ENCODE assay signal across 10 cellular contexts in the genomic region with DNA sequence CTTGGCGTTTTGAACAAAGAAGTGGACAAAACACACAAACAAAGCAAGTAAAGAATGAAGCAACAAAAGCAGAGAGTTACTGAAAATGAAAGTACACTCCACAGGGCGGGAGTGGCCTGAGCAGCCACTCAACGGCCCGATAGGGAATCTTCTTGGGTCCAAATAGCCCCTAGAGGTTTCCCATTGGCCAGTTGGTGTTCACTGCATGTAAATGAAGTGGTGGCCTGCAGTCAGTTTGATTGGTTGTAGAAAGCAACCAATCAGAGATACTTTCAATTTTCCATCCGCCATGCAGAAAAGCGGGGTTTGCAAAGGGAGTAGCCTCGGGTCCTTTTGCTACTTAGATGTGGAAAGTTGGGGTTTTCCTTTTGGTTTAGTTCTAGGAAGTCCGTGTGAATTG. TPM values are rescaled to one million over a fixed set of nuclear protein-coding genes. Genes with fewer than 3 reads are reported as not detected.
DNase-seq lines count a peak whose midpoint lies in the region; ATAC-seq and TF ChIP-seq lines count a peak whose summit lies in the region.
"Had no signal": no experiment of that assay in that cellular context is flagged by ENCODE, and none has a peak within 500 bp of the region (broad histone marks: within the 10 kb centered on the region; RNA-seq: fewer than 3 reads in every experiment).

No MANE protein-coding gene starts in this region.

- peak overlapping the region in 5 of 8 donors; percentile 2 to 46 (median 20) for H3K4me3 Mint-ChIP-seq in CD4-positive, alpha-beta memory T cell

- H3K36me3 ChIP-seq in CD4-positive, alpha-beta memory T cell (ENCODE audit: insufficient read depth, low read length): no peaks in the 10 kb centered on the region
- no peaks in the 10 kb centered on the region for H3K36me3 ChIP-seq in liver (ENCODE audit: control insufficient read depth in 4 of 4, insufficient read depth in 3 of 4, low read depth in 1 of 4, low read length in 3 of 4)
- H3K36me3 ChIP-seq: BLaER1 had no signal

- no peaks in the 10 kb centered on the region for H3K9me3 ChIP-seq in CD4-positive, alpha-beta memory T cell (ENCODE audit: control insufficient read depth in 1 of 2, low read length in 2 of 2)
- H3K9me3 ChIP-seq in liver (ENCODE audit: control insufficient read depth in 4 of 4, low read length in 3 of 4): no peaks in the 10 kb centered on the region
- H3K9me3 ChIP-seq: BLaER1 had no signal

- WGBS in liver: 73% methylated on average over 8 of the region's 8 CpGs

- no peak overlapping the region for H3K27ac Mint-ChIP-seq in CD4-positive, alpha-beta memory T cell

- no peak for ATAC-seq in left ventricle myocardium superior

- no peak overlapping the region for H3K4me3 ChIP-seq in CD4-positive, alpha-beta memory T cell (ENCODE audit: low read length in 2 of 2)
- H3K4me3 ChIP-seq in liver (ENCODE audit: low read depth in 1 of 3, low read length in 3 of 3): no peak overlapping the region
- H3K4me3 ChIP-seq: BLaER1 had no signal

- no peaks in the 10 kb centered on the region for H3K9me3 Mint-ChIP-seq in CD4-positive, alpha-beta memory T cell

- H3K4me1 Mint-ChIP-seq in CD4-positive, alpha-beta memory T cell: peaks cover 0 to 3% (median 1%) of the 10 kb centered on the region in 4 donors

- POLR2A ChIA-PET in CD4-positive, alpha-beta memory T cell (lab: Charles Lee; ENCODE audit: partially characterized antibody): no interaction called here

- H3K9ac ChIP-seq in liver (ENCODE audit: low read depth in 1 of 2, low read length in 2 of 2): no peak overlapping the region
- H3K9ac ChIP-seq: BLaER1 had no signal

- peak in 4 of 5 donors; percentile 5 to 24 (median 18) for DNase-seq in CD4-positive, alpha-beta memory T cell
- DNase-seq in NCI-H146 (lab: John Stamatoyannopoulos, UW) (peak; percentile 70), SK-N-DZ (ENCODE audit: low spot score) (peak; percentile 79), epidermal melanocyte (ENCODE audit: insufficient read length, low spot score) (no peak), left ventricle myocardium superior (no peak)
- DNase-seq in effector CD4-positive, alpha-beta T cell: no peak
- no peak for DNase-seq in stimulated activated CD4-positive, alpha-beta T cell treated with anti-CD3 and anti-CD28 coated beads, Interleukin-4, amount 100 ng/mL, for 4 hours
- DNase-seq: foreskin fibroblast had no signal

- no peaks in the 10 kb centered on the region for H3K27me3 ChIP-seq in CD4-positive, alpha-beta memory T cell (ENCODE audit: insufficient read depth, low read length)
- H3K27me3 ChIP-seq in liver (ENCODE audit: control insufficient read depth in 4 of 4, insufficient read depth in 4 of 4, low read length in 3 of 4): no peaks in the 10 kb centered on the region
- H3K27me3 ChIP-seq: BLaER1 had no signal

- no peak overlapping the region for H3K27ac ChIP-seq in CD4-positive, alpha-beta memory T cell (ENCODE audit: low read depth, low read length)
- H3K27ac ChIP-seq in liver (ENCODE audit: low read depth in 1 of 2, low read length in 2 of 2): no peak overlapping the region
- H3K27ac ChIP-seq: BLaER1 had no signal

- TF ChIP-seq CTCF in liver (IDR thresholded peaks at IDR 0.05; ENCODE audit: low read depth, low read length, missing input control): no peak

- peaks cover 0 to 13% of the 10 kb centered on the region in 2 donors for H3K27me3 Mint-ChIP-seq in CD4-positive, alpha-beta memory T cell

- intact Hi-C loops in CD4-positive, alpha-beta memory T cell (cut with micrococcal nuclease): no loop called here
- intact Hi-C loops in left ventricle myocardium superior (cut with micrococcal nuclease): no loop called here

- CTCF ChIA-PET in CD4-positive, alpha-beta memory T cell (lab: Charles Lee; ENCODE audit: partially characterized antibody): no interaction called here

- no peaks in the 10 kb centered on the region for H3K36me3 Mint-ChIP-seq in CD4-positive, alpha-beta memory T cell

- TF ChIP-seq RAD21 in liver (IDR thresholded peaks at IDR 0.05): no peak

- H3K4me1 ChIP-seq in CD4-positive, alpha-beta memory T cell (ENCODE audit: insufficient read depth, low read length): no peaks in the 10 kb centered on the region
- H3K4me1 ChIP-seq in liver (ENCODE audit: control insufficient read depth in 4 of 4, insufficient read depth in 4 of 4, low read length in 3 of 4): no peaks in the 10 kb centered on the region
- H3K4me1 ChIP-seq: BLaER1 had no signal

TF ChIP-seq in liver, 16 proteins besides CTCF, POLR2A, EP300 and RAD21:
- peak; percentile 7 for TF ChIP-seq SP1 (IDR thresholded peaks at IDR 0.05)
- no peak for TF ChIP-seq RXRA (IDR thresholded peaks at IDR 0.05)
- peak; percentile 39 for TF ChIP-seq YY1 (IDR thresholded peaks at IDR 0.05)
- TF ChIP-seq MAX (IDR thresholded peaks at IDR 0.05): no peak
- TF ChIP-seq REST (IDR thresholded peaks at IDR 0.05): no peak
- TF ChIP-seq FOXA2 (IDR thresholded peaks at IDR 0.05): no peak
- TF ChIP-seq HNF4G (IDR thresholded peaks at IDR 0.05): no peak
- peak in 1 of 2 donors; percentile 6 for TF ChIP-seq HNF4A (conservative IDR thresholded peaks at IDR 0.05)

RNA-seq across cellular contexts. Expression of gene CYBRD1, which starts 31.6 kb away (rescaled TPM):
- 1 to 10 TPM in 1 of 2 experiments, under 1 TPM in 1; 0.64 to 1.1 TPM for total RNA-seq in CD4-positive, alpha-beta memory T cell
- polyA plus RNA-seq in CD4-positive, alpha-beta memory T cell: 1 to 10 TPM in 1 of 2 donors, under 1 TPM in 1; 0.59 to 1.6 TPM
- polyA plus RNA-seq in SK-N-DZ (2014; cell fraction: cytosol; rRNA removed): 0.13 and 0.70 TPM in 2 replicates
- polyA plus RNA-seq in SK-N-DZ (2014; cell fraction: nucleus; rRNA removed): 0.21 and 0.30 TPM in 2 replicates
- total RNA-seq in liver: 10 to 100 TPM; 12.8 to 51.1 TPM
- polyA plus RNA-seq in liver: 1 to 10 TPM; 5.8 to 6.0 TPM
- 55.0 TPM for total RNA-seq in left ventricle myocardium superior

Comparison
In these comparisons a context has a peak if more than half of its experiments do, and no peak if none do; other contexts are left out.
1. DNase-seq: peak in CD4-positive, alpha-beta memory T cell (4 of 5), NCI-H146 (single experiment) and SK-N-DZ (single experiment); none in epidermal melanocyte (single experiment), left ventricle myocardium superior (single experiment), effector CD4-positive, alpha-beta T cell (single experiment) and stimulated activated CD4-positive, alpha-beta T cell treated with anti-CD3 and anti-CD28 coated beads, Interleukin-4, amount 100 ng/mL, for 4 hours (0 of 2).
2. RNA of gene CYBRD1, which starts 31.6 kb away (total RNA-seq): 55.0 TPM in left ventricle myocardium superior (single experiment) and 12.8 to 51.1 TPM in liver; 0.64 to 1.1 TPM in CD4-positive, alpha-beta memory T cell; every median in the first group is over 4 times any median in the second.